In genomic region chr5:96819806-96820205, GRCh38 we compare ENCODE assay signal across 17 cellular contexts. TPM values are rescaled to one million over a fixed set of nuclear protein-coding genes. Genes with fewer than 3 reads are reported as not detected.
A peak's percentile ranks its signal among the peaks of the same experiment; 100 is the strongest.
DNase-seq lines count a peak whose midpoint lies in the region; ATAC-seq lines count a peak whose summit lies in the region.
"Had no signal": no experiment of that assay in that cellular context is flagged by ENCODE, and none has a peak within 500 bp of the region (broad histone marks: within the 10 kb centered on the region; RNA-seq: fewer than 3 reads in every experiment).

No MANE protein-coding gene starts in this region.

- H3K4me3 ChIP-seq in CD4-positive, alpha-beta memory T cell (ENCODE audit: low read length in 2 of 2) = no peak overlapping the region
- no peak overlapping the region for H3K4me3 ChIP-seq in naive thymus-derived CD4-positive, alpha-beta T cell (ENCODE audit: low read length)
- H3K4me3 ChIP-seq: A549, GM23248 had no signal

- H3K36me3 Mint-ChIP-seq in CD4-positive, alpha-beta memory T cell = no peaks in the 10 kb centered on the region
- peaks cover 0 to 2% (median 0%) of the 10 kb centered on the region in 5 donors for H3K36me3 Mint-ChIP-seq in naive thymus-derived CD4-positive, alpha-beta T cell
- H3K36me3 Mint-ChIP-seq: CD8-positive, alpha-beta T cell had no signal

- no peak for DNase-seq in CD4-positive, alpha-beta memory T cell
- DNase-seq in LHCN-M2 (ENCODE audit: low read depth) (peak; percentile 82), H4 (ENCODE audit: low spot score) (no peak)
- DNase-seq in naive thymus-derived CD4-positive, alpha-beta T cell = no peak
- DNase-seq: 8988T; C1 segment of cervical spinal cord; Caco-2; CD8-positive, alpha-beta T cell; DMS153; DND-41; GM23248; H9 had no signal

- H3K9me3 Mint-ChIP-seq in CD4-positive, alpha-beta memory T cell = no peaks in the 10 kb centered on the region
- H3K9me3 Mint-ChIP-seq in naive thymus-derived CD4-positive, alpha-beta T cell = no peaks in the 10 kb centered on the region
- H3K9me3 Mint-ChIP-seq: CD8-positive, alpha-beta T cell; H9 had no signal

- H3K27me3 Mint-ChIP-seq in CD4-positive, alpha-beta memory T cell = no peaks in the 10 kb centered on the region
- peaks cover 0 to 2% (median 0%) of the 10 kb centered on the region in 5 donors for H3K27me3 Mint-ChIP-seq in naive thymus-derived CD4-positive, alpha-beta T cell

- no peak for ATAC-seq in naive thymus-derived CD4-positive, alpha-beta T cell
- ATAC-seq in HG03342 (IDR thresholded peaks at IDR 0.05; ENCODE audit: unreplicated experiment) (no peak), GM18520 (IDR thresholded peaks at IDR 0.05; ENCODE audit: unreplicated experiment) (no peak)
- ATAC-seq: A549; CD8-positive, alpha-beta T cell; HCT116 had no signal

- peak overlapping the region in 1 of 8 donors; percentile 7 for H3K4me3 Mint-ChIP-seq in CD4-positive, alpha-beta memory T cell
- H3K4me3 Mint-ChIP-seq in naive thymus-derived CD4-positive, alpha-beta T cell = peak overlapping the region in 1 of 10 donors; percentile 9
- H3K4me3 Mint-ChIP-seq: CD8-positive, alpha-beta T cell; H9 had no signal

- peaks cover 64% of the 10 kb centered on the region for H3K4me1 ChIP-seq in CD4-positive, alpha-beta memory T cell (ENCODE audit: insufficient read depth, low read length)
- peaks cover 27 to 60% of the 10 kb centered on the region in 2 donors for H3K4me1 ChIP-seq in naive thymus-derived CD4-positive, alpha-beta T cell (ENCODE audit: control insufficient read depth in 2 of 2, insufficient read depth in 2 of 2, low read length in 2 of 2)

- no peaks in the 10 kb centered on the region for H3K9me3 ChIP-seq in CD4-positive, alpha-beta memory T cell (ENCODE audit: control insufficient read depth in 1 of 2, low read length in 2 of 2)
- no peaks in the 10 kb centered on the region for H3K9me3 ChIP-seq in naive thymus-derived CD4-positive, alpha-beta T cell (ENCODE audit: control insufficient read depth in 2 of 3, low read length in 3 of 3)
- H3K9me3 ChIP-seq: A549, Caco-2 had no signal

- CTCF ChIA-PET in CD4-positive, alpha-beta memory T cell (lab: Charles Lee; ENCODE audit: partially characterized antibody) = interaction anchor here (0.9 to 7.6 kb wide), 6 partner anchors 13 to 206 kb away, joined by 4 to 74 read pairs (median 6); partner anchors contain the start of gene ERAP1
- CTCF ChIA-PET in naive thymus-derived CD4-positive, alpha-beta T cell (lab: Charles Lee) = interaction anchor here (2.7 to 4.3 kb wide), 2 partner anchors 11 to 68 kb away, joined by 23 to 25 read pairs; partner anchors contain the start of gene ERAP1

- H3K36me3 ChIP-seq in CD4-positive, alpha-beta memory T cell (ENCODE audit: insufficient read depth, low read length) = no peaks in the 10 kb centered on the region
- no peaks in the 10 kb centered on the region for H3K36me3 ChIP-seq in naive thymus-derived CD4-positive, alpha-beta T cell (ENCODE audit: control insufficient read depth in 2 of 3, insufficient read depth in 3 of 3, low read length in 3 of 3)

- peaks cover 54 to 82% (median 71%) of the 10 kb centered on the region in 4 donors for H3K4me1 Mint-ChIP-seq in CD4-positive, alpha-beta memory T cell
- peaks cover 47 to 85% (median 82%) of the 10 kb centered on the region in 7 donors for H3K4me1 Mint-ChIP-seq in naive thymus-derived CD4-positive, alpha-beta T cell

- intact Hi-C loops in CD4-positive, alpha-beta memory T cell (cut with micrococcal nuclease) = loop anchor here (5.0 kb wide), 3 partner anchors 33 to 473 kb away; no protein-coding TSS in a partner anchor
- intact Hi-C loops in naive thymus-derived CD4-positive, alpha-beta T cell (cut with micrococcal nuclease) = loop anchor here (10.0 kb wide), 3 partner anchors 995 to 1265 kb away; partner anchors contain the start of genes ARSK (in 1 of the 2), GLRX (in 1 of the 2), RFESD (in 1 of the 2) and SKIC3 (in 1 of the 2)

- H3K27ac ChIP-seq in CD4-positive, alpha-beta memory T cell (ENCODE audit: low read depth, low read length) = no peak overlapping the region
- H3K27ac ChIP-seq in naive thymus-derived CD4-positive, alpha-beta T cell (ENCODE audit: low read depth, low read length) = no peak overlapping the region
- H3K27ac ChIP-seq: A549, GM23248 had no signal

- POLR2A ChIA-PET in CD4-positive, alpha-beta memory T cell (lab: Charles Lee; ENCODE audit: partially characterized antibody) = interaction anchor here (8.3 kb wide), 1 partner anchor 14 kb away, joined by 263 read pairs; the partner anchor contains the start of gene ERAP1
- POLR2A ChIA-PET in naive thymus-derived CD4-positive, alpha-beta T cell (lab: Charles Lee) = interaction anchor here (1.4 to 8.4 kb wide), 3 partner anchors 9 to 21 kb away, joined by 4 to 212 read pairs (median 34); partner anchors contain the start of gene ERAP1

- no peaks in the 10 kb centered on the region for H3K27me3 ChIP-seq in CD4-positive, alpha-beta memory T cell (ENCODE audit: insufficient read depth, low read length)
- H3K27me3 ChIP-seq in naive thymus-derived CD4-positive, alpha-beta T cell (ENCODE audit: control insufficient read depth in 2 of 2, insufficient read depth in 2 of 2, low read length in 2 of 2) = no peaks in the 10 kb centered on the region

- peak overlapping the region in 4 of 7 donors; percentile 12 to 73 (median 38) for H3K27ac Mint-ChIP-seq in CD4-positive, alpha-beta memory T cell
- H3K27ac Mint-ChIP-seq in naive thymus-derived CD4-positive, alpha-beta T cell = peak overlapping the region in 6 of 9 donors; percentile 19 to 100 (median 72)
- H3K27ac Mint-ChIP-seq: H9 had no signal

RNA-seq across cellular contexts. Expression of gene ERAP1, which starts 12.1 kb away (rescaled TPM):
- 100 to 1,000 TPM; 158 to 176 TPM for total RNA-seq in CD4-positive, alpha-beta memory T cell
- 10 to 100 TPM; 51.3 to 58.9 TPM for polyA plus RNA-seq in CD4-positive, alpha-beta memory T cell
- 17.5 and 27.6 TPM in 2 replicates for total RNA-seq in LHCN-M2 (2014; rRNA removed)
- polyA plus RNA-seq in LHCN-M2 (2012) = 14.6 TPM
- total RNA-seq in naive thymus-derived CD4-positive, alpha-beta T cell = 100 to 1,000 TPM in 3 of 5 experiments, 10 to 100 TPM in 2; 79.0 to 184 (median 153) TPM
- 10 to 100 TPM; 50.4 to 72.6 TPM for polyA plus RNA-seq in naive thymus-derived CD4-positive, alpha-beta T cell
- 33.2 and 53.4 TPM in 2 replicates for total RNA-seq in H4 (2014; rRNA removed; shearing (Covaris generic))

RNA-seq across cellular contexts. Expression of gene ERAP2, which starts 56.5 kb away (rescaled TPM):
- total RNA-seq in CD4-positive, alpha-beta memory T cell = 100 to 1,000 TPM; 107 to 112 TPM
- 100 to 1,000 TPM in 1 of 2 donors, 1 to 10 TPM in 1; 4.7 to 112 TPM for polyA plus RNA-seq in CD4-positive, alpha-beta memory T cell
- 19.3 and 26.9 TPM in 2 replicates for total RNA-seq in LHCN-M2 (2014; rRNA removed)
- 7.4 TPM for polyA plus RNA-seq in LHCN-M2 (2012)
- total RNA-seq in naive thymus-derived CD4-positive, alpha-beta T cell = 100 to 1,000 TPM in 2 of 5 experiments, 10 to 100 TPM in 3; 42.5 to 158 (median 97.2) TPM
- 100 to 1,000 TPM in 1 of 2 donors, 10 to 100 TPM in 1; 11.1 to 161 TPM for polyA plus RNA-seq in naive thymus-derived CD4-positive, alpha-beta T cell
- total RNA-seq in H4 (2014; rRNA removed; shearing (Covaris generic)) = 3.9 and 8.8 TPM in 2 replicates
- total RNA-seq: H1 had no signal
